1 cellular context compared by ENCODE assay signal in the genomic region with DNA sequence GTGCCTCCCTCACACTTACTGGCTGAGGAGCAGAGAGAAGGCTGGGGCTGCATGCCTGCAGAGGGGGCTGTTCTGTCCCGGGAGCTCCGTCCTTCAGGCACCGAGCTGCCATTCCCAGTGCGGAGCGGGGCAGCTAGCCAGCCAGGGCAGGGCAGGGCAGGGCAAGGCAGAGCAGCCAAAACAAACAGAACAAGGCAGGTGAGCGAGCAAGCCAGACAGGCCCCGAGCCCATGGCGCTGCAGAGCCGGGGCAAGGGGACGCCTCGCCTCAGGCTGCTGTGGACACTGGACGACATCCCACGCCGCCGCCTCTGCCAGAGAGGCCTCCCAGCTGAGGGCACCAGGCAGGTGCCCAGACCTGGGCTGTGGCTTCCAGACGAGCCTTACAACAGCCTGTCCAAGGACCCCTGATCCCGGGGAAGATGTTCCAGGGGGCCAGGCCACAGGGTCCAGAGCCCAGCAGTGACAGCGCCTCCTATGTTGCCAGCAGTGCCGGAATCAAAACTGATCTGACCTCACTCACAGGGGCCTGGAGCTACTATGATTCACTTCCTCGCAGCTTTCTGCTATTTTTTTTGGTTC.
TF ChIP-seq lines count a peak whose summit lies in the region.

No MANE protein-coding gene starts in this region.

TF ChIP-seq in A549, 52 proteins besides CTCF, POLR2A, EP300 and RAD21:
- TF ChIP-seq POLR2AphosphoS2 (conservative IDR thresholded peaks at IDR 0.05; ENCODE audit: low read length) (no peak), CBX2 (IDR thresholded peaks at IDR 0.05; ENCODE audit: borderline replicate concordance, low read depth) (no peak), HOXA7 (CRISPR knock-in tag; IDR thresholded peaks at IDR 0.05) (no peak), SMC3 (IDR thresholded peaks at IDR 0.05) (no peak), BHLHE40 (IDR thresholded peaks at IDR 0.05; ENCODE audit: low read depth, low read length) (no peak), FOSL2 (IDR thresholded peaks at IDR 0.05) (no peak), FOSL2 (CRISPR knock-in tag; IDR thresholded peaks at IDR 0.05) (no peak), MYC (IDR thresholded peaks at IDR 0.05; ENCODE audit: borderline replicate concordance, low read length) (no peak)
- TF ChIP-seq, protein P1, sequence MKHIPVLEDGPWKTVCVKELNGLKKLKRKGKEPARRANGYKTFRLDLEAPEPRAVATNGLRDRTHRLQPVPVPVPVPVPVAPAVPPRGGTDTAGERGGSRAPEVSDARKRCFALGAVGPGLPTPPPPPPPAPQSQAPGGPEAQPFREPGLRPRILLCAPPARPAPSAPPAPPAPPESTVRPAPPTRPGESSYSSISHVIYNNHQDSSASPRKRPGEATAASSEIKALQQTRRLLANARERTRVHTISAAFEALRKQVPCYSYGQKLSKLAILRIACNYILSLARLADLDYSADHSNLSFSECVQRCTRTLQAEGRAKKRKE (CRISPR knock-in tag; IDR thresholded peaks at IDR 0.05; ENCODE audit: low read depth) = no peak
- TF ChIP-seq, protein P2, sequence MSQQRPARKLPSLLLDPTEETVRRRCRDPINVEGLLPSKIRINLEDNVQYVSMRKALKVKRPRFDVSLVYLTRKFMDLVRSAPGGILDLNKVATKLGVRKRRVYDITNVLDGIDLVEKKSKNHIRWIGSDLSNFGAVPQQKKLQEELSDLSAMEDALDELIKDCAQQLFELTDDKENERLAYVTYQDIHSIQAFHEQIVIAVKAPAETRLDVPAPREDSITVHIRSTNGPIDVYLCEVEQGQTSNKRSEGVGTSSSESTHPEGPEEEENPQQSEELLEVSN (IDR thresholded peaks at IDR 0.05; ENCODE audit: borderline replicate concordance, low read depth) = no peak
- TF ChIP-seq, protein P3, sequence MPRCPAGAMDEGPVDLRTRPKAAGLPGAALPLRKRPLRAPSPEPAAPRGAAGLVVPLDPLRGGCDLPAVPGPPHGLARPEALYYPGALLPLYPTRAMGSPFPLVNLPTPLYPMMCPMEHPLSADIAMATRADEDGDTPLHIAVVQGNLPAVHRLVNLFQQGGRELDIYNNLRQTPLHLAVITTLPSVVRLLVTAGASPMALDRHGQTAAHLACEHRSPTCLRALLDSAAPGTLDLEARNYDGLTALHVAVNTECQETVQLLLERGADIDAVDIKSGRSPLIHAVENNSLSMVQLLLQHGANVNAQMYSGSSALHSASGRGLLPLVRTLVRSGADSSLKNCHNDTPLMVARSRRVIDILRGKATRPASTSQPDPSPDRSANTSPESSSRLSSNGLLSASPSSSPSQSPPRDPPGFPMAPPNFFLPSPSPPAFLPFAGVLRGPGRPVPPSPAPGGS (IDR thresholded peaks at IDR 0.05) = no peak
